In genomic region chr3:177211503-177212277, GRCh38 we compare ENCODE assay signal across 11 cellular contexts. TPM values are rescaled to one million over a fixed set of nuclear protein-coding genes. Genes with fewer than 3 reads are reported as not detected.
DNase-seq lines count a peak whose midpoint lies in the region; TF ChIP-seq lines count a peak whose summit lies in the region.
"Had no signal": no experiment of that assay in that cellular context is flagged by ENCODE, and none has a peak within 500 bp of the region (broad histone marks: within the 10 kb centered on the region; RNA-seq: fewer than 3 reads in every experiment).

No MANE protein-coding gene starts in this region.

- no peak overlapping the region for H3K9ac ChIP-seq in mammary epithelial cell (ENCODE audit: insufficient read depth, low read length)

- intact Hi-C loops in MCF 10A (cut with micrococcal nuclease) (no loop called here), mammary epithelial cell (cut with micrococcal nuclease) (no loop called here), stomach (cut with DNase I; ENCODE audit: low total_unique reads) (no loop called here)

- in situ Hi-C loops in mammary epithelial cell (cut with MboI; ENCODE audit: low sequenced_read_pairs in 2 of 2): no loop called here

- H3K4me1 Mint-ChIP-seq in MCF 10A (ENCODE audit: insufficient read depth, unreplicated experiment): peaks cover 15% of the 10 kb centered on the region
- H3K4me1 Mint-ChIP-seq: B cell had no signal

- H3K27me3 ChIP-seq in mammary epithelial cell (ENCODE audit: insufficient read depth, low read length): no peaks in the 10 kb centered on the region
- no peaks in the 10 kb centered on the region for H3K27me3 ChIP-seq in stomach

- POLR2A ChIA-PET in MCF 10A (lab: Yijun Ruan, JAX): interaction anchor here (0.6 to 0.8 kb wide), 2 partner anchors 112 to 536 kb away, joined by 3 to 4 read pairs; no protein-coding TSS in a partner anchor

- no peaks in the 10 kb centered on the region for H3K27me3 Mint-ChIP-seq in MCF 10A (ENCODE audit: insufficient read depth, unreplicated experiment)
- H3K27me3 Mint-ChIP-seq: B cell had no signal

- CTCF ChIA-PET in MCF 10A (lab: Yijun Ruan, JAX) (interaction anchor here (0.9 kb wide), 1 partner anchor 145 kb away, joined by 3 read pairs; no protein-coding TSS in a partner anchor), mammary epithelial cell (lab: Charles Lee; ENCODE audit: low non-redundant PET) (no interaction called here)

- WGBS in mammary epithelial cell (ENCODE audit: low coverage, missing lambda C conversion rate): 98% methylated on average over 7 of the region's 7 CpGs
- WGBS in stomach, 5 donors: 38 to 62% (median 52%) methylated on average over 7 of the region's 7 CpGs

- H3K27ac ChIP-seq in mammary epithelial cell (ENCODE audit: insufficient read depth, low read depth, low read length) (no peak overlapping the region), stomach (peak overlapping the region; percentile 81 to 91 (median 84))

- H3K9me3 Mint-ChIP-seq in MCF 10A (ENCODE audit: unreplicated experiment): no peaks in the 10 kb centered on the region
- H3K9me3 Mint-ChIP-seq: HFFc6 had no signal

- H3K9me3 ChIP-seq in mammary epithelial cell (replicated peaks; ENCODE audit: insufficient read depth, low read length) (no peaks in the 10 kb centered on the region), stomach (no peaks in the 10 kb centered on the region)

- TF ChIP-seq CTCF in MCF 10A (IDR thresholded peaks at IDR 0.05; ENCODE audit: unreplicated experiment): no peak
- TF ChIP-seq CTCF in mammary epithelial cell (conservative IDR thresholded peaks at IDR 0.05 in 1 of 2, IDR thresholded peaks at IDR 0.05 in 1 of 2; ENCODE audit: extremely low read depth in 1 of 2, insufficient read depth in 1 of 2, low read depth in 1 of 2, low read length in 2 of 2): no peak
- no peak for TF ChIP-seq CTCF in stomach (IDR thresholded peaks at IDR 0.05)

- no peaks in the 10 kb centered on the region for H3K79me2 ChIP-seq in mammary epithelial cell (ENCODE audit: insufficient read depth, low read length)

- no peak for TF ChIP-seq EP300 in stomach (IDR thresholded peaks at IDR 0.05)

- BruUV-seq in MCF 10A (replicated peaks; lab: Mats Ljungman, UMichigan) (no TSS peak), mammary epithelial cell (replicated peaks; lab: Mats Ljungman, UMichigan) (no TSS peak)

- no peak overlapping the region for H3K4me3 Mint-ChIP-seq in MCF 10A (ENCODE audit: unreplicated experiment)
- H3K4me3 Mint-ChIP-seq: B cell, HFFc6 had no signal

- dilution Hi-C loops in mammary epithelial cell (cut with HindIII; ENCODE audit: low sequenced_read_pairs): no loop called here

- H3K36me3 ChIP-seq in mammary epithelial cell (ENCODE audit: insufficient read depth, low read length): no peaks in the 10 kb centered on the region
- H3K36me3 ChIP-seq in stomach: no peaks in the 10 kb centered on the region

- no peak overlapping the region for H2AFZ ChIP-seq in mammary epithelial cell (ENCODE audit: low read depth, low read length)

- no peak overlapping the region for H3K4me3 ChIP-seq in mammary epithelial cell (replicated peaks in 1 of 3; ENCODE audit: insufficient read depth in 1 of 3, low read depth in 2 of 3, low read length in 3 of 3)
- no peak overlapping the region for H3K4me3 ChIP-seq in stomach

- H3K4me1 ChIP-seq in mammary epithelial cell (ENCODE audit: insufficient read depth, low read length): no peaks in the 10 kb centered on the region
- H3K4me1 ChIP-seq in stomach: peaks cover 7 to 15% (median 9%) of the 10 kb centered on the region in 4 donors

- H4K20me1 ChIP-seq in mammary epithelial cell (ENCODE audit: insufficient read depth, low read length): no peaks in the 10 kb centered on the region

- H3K27ac Mint-ChIP-seq in MCF 10A (ENCODE audit: low read depth, unreplicated experiment): peak overlapping the region; percentile 44
- H3K27ac Mint-ChIP-seq: B cell, HFFc6 had no signal

- DNase-seq in MCF 10A (ENCODE audit: unreplicated experiment): peak; percentile 83
- DNase-seq in mammary epithelial cell: no peak
- peak; percentile 94 for DNase-seq in NCI-H774 (lab: John Stamatoyannopoulos, UW)
- DNase-seq in erythroblast (lab: John Stamatoyannopoulos, UW): peak; percentile 51
- peak; percentile 90 for DNase-seq in stomach
- DNase-seq in OCI-M2 (lab: John Stamatoyannopoulos, UW; ENCODE audit: unreplicated experiment): no peak
- DNase-seq in KG1 (lab: John Stamatoyannopoulos, UW): no peak
- DNase-seq in cerebellar nuclear complex (lab: John Stamatoyannopoulos, UW): no peak
- DNase-seq: HFFc6, NCI-H1694 treated with DMSO at 0.1 percent for 48 hours had no signal

- H3K36me3 Mint-ChIP-seq in MCF 10A (ENCODE audit: insufficient read depth, unreplicated experiment): peaks cover 6% of the 10 kb centered on the region

- TF ChIP-seq POLR2A in erythroblast (IDR thresholded peaks at IDR 0.05; ENCODE audit: low read length): no peak
- TF ChIP-seq POLR2A in stomach (IDR thresholded peaks at IDR 0.05): no peak

- no peak overlapping the region for H3K4me2 ChIP-seq in mammary epithelial cell (ENCODE audit: insufficient read depth, low read depth, low read length)

RNA-seq across cellular contexts. Expression of gene TBL1XR1, which starts 14.4 kb away (rescaled TPM):
- total RNA-seq in MCF 10A (2022) (171 and 178 TPM in 2 replicates), mammary epithelial cell (100 to 1,000 TPM; 157 to 187 TPM), stomach (100 to 1,000 TPM in 1 of 5 donors, 10 to 100 TPM in 4; 11.6 to 217 (median 66.5) TPM)
- polyA plus RNA-seq in mammary epithelial cell (54.2 TPM), stomach (10 to 100 TPM; 17.9 to 22.3 (median 20.2) TPM)
- 371 TPM for polyA minus RNA-seq in mammary epithelial cell

Comparison
In these comparisons a context has a peak if more than half of its experiments do, and no peak if none do; other contexts are left out.
1. DNase-seq: peak in MCF 10A (single experiment), NCI-H774 (single experiment), erythroblast (2 of 2) and stomach (single experiment); none in mammary epithelial cell (single experiment), OCI-M2 (single experiment), KG1 (single experiment) and cerebellar nuclear complex (0 of 2).